8 cellular contexts compared by ENCODE assay signal in the genomic region with DNA sequence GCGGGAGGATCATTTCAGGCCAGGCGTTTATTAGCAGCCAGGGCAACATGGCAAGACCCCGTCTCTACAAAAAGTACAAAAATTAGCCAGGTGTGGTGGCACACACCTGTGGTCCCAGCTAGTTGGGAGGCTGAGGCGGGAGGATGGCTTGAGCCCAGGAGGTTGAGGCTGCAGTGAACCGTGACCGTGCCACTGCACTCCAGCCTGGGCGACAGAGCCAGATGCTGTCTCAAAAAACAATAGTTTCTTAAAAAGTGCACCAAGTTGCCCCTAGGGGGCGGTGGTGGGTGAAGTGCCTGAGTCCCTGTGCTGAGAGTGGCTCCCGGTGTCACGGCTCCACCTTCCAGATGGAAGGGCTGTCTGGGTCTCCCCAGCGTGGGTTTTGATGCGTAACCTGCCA.
A peak's percentile ranks its signal among the peaks of the same experiment; 100 is the strongest.
DNase-seq lines count a peak whose midpoint lies in the region; TF ChIP-seq lines count a peak whose summit lies in the region.
"Not testable (repeated sequence)": the region's sequence is repeated elsewhere in the genome, so short reads cannot be mapped to it uniquely, and the experiment has no call there.

No MANE protein-coding gene starts in this region.

- dilution Hi-C loops in mammary epithelial cell (cut with HindIII; ENCODE audit: low sequenced_read_pairs): not testable (repeated sequence)

- H3K4me1 Mint-ChIP-seq in activated CD4-positive, alpha-beta memory T cell treated with anti-CD3 and anti-CD28 coated beads, Interleukin-2, amount 10 ng/mL, durations not matched to agents 7 days and 5 days: not testable (repeated sequence)

- peaks cover 81% of the 10 kb centered on the region for H3K79me2 ChIP-seq in mammary epithelial cell (ENCODE audit: insufficient read depth, low read length)

- in situ Hi-C loops in mammary epithelial cell (cut with MboI; ENCODE audit: low sequenced_read_pairs in 2 of 2): loop anchor here in 1 of 2 donors (25.0 kb wide), 1 partner anchor 558 kb away; no protein-coding TSS in a partner anchor

- not testable (repeated sequence) for H3K9me3 ChIP-seq in mammary epithelial cell (replicated peaks; ENCODE audit: insufficient read depth, low read length); tibial artery

- not testable (repeated sequence) for H3K36me3 ChIP-seq in mammary epithelial cell (ENCODE audit: insufficient read depth, low read length)
- H3K36me3 ChIP-seq in tibial artery: peaks cover 11 to 25% (median 22%) of the 10 kb centered on the region in 3 donors

- not testable (repeated sequence) for BruUV-seq in mammary epithelial cell (replicated peaks; lab: Mats Ljungman, UMichigan)

- H3K4me1 ChIP-seq in mammary epithelial cell (ENCODE audit: insufficient read depth, low read length): not testable (repeated sequence)
- peaks cover 0 to 25% (median 9%) of the 10 kb centered on the region in 4 donors for H3K4me1 ChIP-seq in tibial artery

- H3K27me3 Mint-ChIP-seq in activated CD4-positive, alpha-beta memory T cell treated with anti-CD3 and anti-CD28 coated beads, Interleukin-2, amount 10 ng/mL, durations not matched to agents 7 days and 5 days: not testable (repeated sequence)

- peak; percentile 52 to 62 for TF ChIP-seq CTCF in mammary epithelial cell (conservative IDR thresholded peaks at IDR 0.05 in 1 of 2, IDR thresholded peaks at IDR 0.05 in 1 of 2; ENCODE audit: extremely low read depth in 1 of 2, insufficient read depth in 1 of 2, low read depth in 1 of 2, low read length in 2 of 2)
- TF ChIP-seq CTCF in tibial artery (IDR thresholded peaks at IDR 0.05): peak; percentile 37 to 49

- not testable (repeated sequence) for H3K9me3 Mint-ChIP-seq in activated CD4-positive, alpha-beta memory T cell treated with anti-CD3 and anti-CD28 coated beads, Interleukin-2, amount 10 ng/mL, durations not matched to agents 7 days and 5 days

- intact Hi-C loops in mammary epithelial cell (cut with micrococcal nuclease); tibial artery (cut with DNase I; ENCODE audit: low total_unique reads): not testable (repeated sequence)

- CTCF ChIA-PET in activated CD4-positive, alpha-beta memory T cell treated with anti-CD3 and anti-CD28 coated beads, Interleukin-2, amount 10 ng/mL, durations not matched to agents 7 days and 5 days (lab: Charles Lee): interaction anchor here (1.0 to 2.8 kb wide), 3 partner anchors 31 to 220 kb away, joined by 3 to 45 read pairs (median 30); no protein-coding TSS in a partner anchor
- CTCF ChIA-PET in mammary epithelial cell (lab: Charles Lee; ENCODE audit: low non-redundant PET): not testable (repeated sequence)

- H2AFZ ChIP-seq in mammary epithelial cell (ENCODE audit: low read depth, low read length): not testable (repeated sequence)

- H3K27me3 ChIP-seq in mammary epithelial cell (ENCODE audit: insufficient read depth, low read length); tibial artery: not testable (repeated sequence)

- not testable (repeated sequence) for H3K4me3 Mint-ChIP-seq in activated CD4-positive, alpha-beta memory T cell treated with anti-CD3 and anti-CD28 coated beads, Interleukin-2, amount 10 ng/mL, durations not matched to agents 7 days and 5 days

- DNase-seq in ELF-1 (ENCODE audit: low read depth, low spot score) (peak; percentile 79), M059J (ENCODE audit: low read depth) (peak; percentile 51), RPMI7951 (ENCODE audit: low read depth) (peak; percentile 35), iPS-NIHi11 (ENCODE audit: low spot score) (peak; percentile 78), retina (peak; percentile 58), tibial artery (peak in 1 of 2 donors; percentile 46)
- DNase-seq in activated CD4-positive, alpha-beta memory T cell treated with anti-CD3 and anti-CD28 coated beads, Interleukin-2, amount 10 ng/mL, durations not matched to agents 7 days and 5 days: peak; percentile 60
- not testable (repeated sequence) for DNase-seq in mammary epithelial cell

- H3K27ac ChIP-seq in mammary epithelial cell (ENCODE audit: insufficient read depth, low read depth, low read length); tibial artery: not testable (repeated sequence)

- WGBS in mammary epithelial cell (ENCODE audit: low coverage, missing lambda C conversion rate): 61% methylated on average over 11 of the region's 12 CpGs

- not testable (repeated sequence) for H3K36me3 Mint-ChIP-seq in activated CD4-positive, alpha-beta memory T cell treated with anti-CD3 and anti-CD28 coated beads, Interleukin-2, amount 10 ng/mL, durations not matched to agents 7 days and 5 days (ENCODE audit: low read depth)

- not testable (repeated sequence) for H3K9ac ChIP-seq in mammary epithelial cell (ENCODE audit: insufficient read depth, low read length)

- not testable (repeated sequence) for H3K4me3 ChIP-seq in mammary epithelial cell (replicated peaks in 1 of 3; ENCODE audit: insufficient read depth in 1 of 3, low read depth in 2 of 3, low read length in 3 of 3); tibial artery

- not testable (repeated sequence) for H4K20me1 ChIP-seq in mammary epithelial cell (ENCODE audit: insufficient read depth, low read length)

- H3K4me2 ChIP-seq in mammary epithelial cell (ENCODE audit: insufficient read depth, low read depth, low read length): not testable (repeated sequence)

- not testable (repeated sequence) for H3K27ac Mint-ChIP-seq in activated CD4-positive, alpha-beta memory T cell treated with anti-CD3 and anti-CD28 coated beads, Interleukin-2, amount 10 ng/mL, durations not matched to agents 7 days and 5 days

- POLR2A ChIA-PET in activated CD4-positive, alpha-beta memory T cell treated with anti-CD3 and anti-CD28 coated beads, Interleukin-2, amount 10 ng/mL, durations not matched to agents 7 days and 5 days (lab: Charles Lee): not testable (repeated sequence)
